8 cellular contexts compared by ENCODE assay signal in the genomic region with DNA sequence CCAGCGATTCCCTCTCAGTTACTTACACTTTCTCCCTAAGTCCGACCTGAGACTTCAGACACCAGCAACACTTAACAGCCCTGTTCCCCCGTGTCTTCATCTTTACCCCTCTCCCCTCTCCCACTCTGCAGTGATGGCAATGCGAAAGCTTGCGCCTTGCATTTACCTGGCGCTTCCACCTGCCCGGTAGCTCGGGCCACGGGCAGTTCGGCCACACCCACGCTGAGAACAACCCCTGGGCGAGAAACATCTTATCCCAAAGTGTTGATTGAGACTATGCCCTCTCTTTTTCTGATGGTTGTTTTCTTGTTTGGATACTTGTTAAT. TPM values are rescaled to one million over a fixed set of nuclear protein-coding genes. Genes with fewer than 3 reads are reported as not detected.
DNase-seq lines count a peak whose midpoint lies in the region; ATAC-seq, FAIRE-seq and TF ChIP-seq lines count a peak whose summit lies in the region.

No MANE protein-coding gene starts in this region.

- H2BK15ac ChIP-seq in H1 (ENCODE audit: low read length) = no peak overlapping the region

- POLR2A ChIA-PET in H1 (lab: Charles Lee; ENCODE audit: partially characterized antibody) = interaction anchor here (0.5 to 2.5 kb wide), 5 partner anchors 9 to 895 kb away, joined by 3 to 8 read pairs (median 5); no protein-coding TSS in a partner anchor

- no peak overlapping the region for H3K4ac ChIP-seq in H1 (replicated peaks; ENCODE audit: insufficient read length, low read depth, low read length)

- peak overlapping the region; percentile 81 for H3K27ac ChIP-seq in cardiac muscle cell
- peak overlapping the region; percentile 69; the same call in 1 of the 2 replicates for H3K27ac ChIP-seq in H1 (ENCODE audit: low read depth, low read length)
- peak overlapping the region; percentile 70 to 94 (median 87) for H3K27ac ChIP-seq in pancreas

- 3% methylated on average over 12 of the region's 12 CpGs; no CpG with 5 or more reads in 1 of the 2 experiments for WGBS in H1 (ENCODE audit: extremely low coverage in 1 of 2, insufficient coverage in 1 of 2, insufficient read length in 1 of 2, insufficient replicate concordance in 2 of 2, low coverage in 1 of 2, low lambda C conversion rate in 2 of 2, missing lambda C conversion rate in 1 of 2), 2 experiments
- 1% methylated on average over 11 to 12 of the region's 12 CpGs for WGBS in pancreas, 2 donors

- H3K23ac ChIP-seq in H1 (ENCODE audit: insufficient read length) = no peak overlapping the region

- FAIRE-seq in H1 (lab: Jason Lieb, UNC) (no peak), pancreas (lab: Jason Lieb, UNC) (no peak)

- H3K4me2 ChIP-seq in H1 (ENCODE audit: insufficient read depth in 1 of 2, low read depth in 2 of 2, low read length in 2 of 2) = peak overlapping the region; percentile 75 to 79

- H3K27me3 ChIP-seq in cardiac muscle cell (no peaks in the 10 kb centered on the region), H1 (replicated peaks in 1 of 4; ENCODE audit: control insufficient read depth in 3 of 4, extremely low read depth in 1 of 4, insufficient read depth in 3 of 4, low read length in 3 of 4) (no peaks in the 10 kb centered on the region), pancreas (no peaks in the 10 kb centered on the region)

- no peaks in the 10 kb centered on the region for H4K20me1 ChIP-seq in H1 (replicated peaks in 1 of 2; ENCODE audit: control insufficient read depth in 1 of 2, insufficient read depth in 2 of 2, low read length in 2 of 2)

- H2AFZ ChIP-seq in H1 (ENCODE audit: low read length) = peak overlapping the region; percentile 34

- intact Hi-C loops in left ventricle myocardium superior (cut with micrococcal nuclease) (no loop called here), pancreas (cut with DNase I) (no loop called here)

- H2BK20ac ChIP-seq in H1 (ENCODE audit: low read length) = no peak overlapping the region

- peak overlapping the region; percentile 94 for H3K18ac ChIP-seq in H1 (ENCODE audit: extremely low read depth, low read length)

- H4K8ac ChIP-seq in H1 (ENCODE audit: extremely low read depth, insufficient read depth, low read length) = peak overlapping the region; percentile 83; the same call in 1 of the 2 replicates

- DNase-seq in cardiac muscle cell (ENCODE audit: low read depth in 1 of 2, low spot score in 1 of 2) = no peak
- no peak for DNase-seq in left ventricle myocardium superior
- peak; percentile 44 for DNase-seq in NCI-H1105 treated with DMSO at 0.1 percent for 48 hours (lab: John Stamatoyannopoulos, UW)
- no peak for DNase-seq in H1 (ENCODE audit: low read depth in 1 of 2, low spot score in 2 of 2)
- DNase-seq in pancreas = peak; percentile 9 to 64 (median 37)
- DNase-seq in activated naive CD4-positive, alpha-beta T cell treated with Interleukin-2 at 50 U/mL for 16 hours = no peak
- DNase-seq in SKM-1 treated with dmso at 0.1 percent for 144 hours (lab: John Stamatoyannopoulos, UW; ENCODE audit: unreplicated experiment) = no peak

- no peak for TF ChIP-seq RAD21 in H1 (IDR thresholded peaks at IDR 0.05 in 1 of 2, conservative IDR thresholded peaks at IDR 0.05 in 1 of 2; ENCODE audit: low read depth in 2 of 2, low read length in 2 of 2)

- no peak overlapping the region for H2BK120ac ChIP-seq in H1 (replicated peaks; ENCODE audit: low read depth, low read length)

- H3K79me1 ChIP-seq in H1 (ENCODE audit: low read depth, low read length) = 0 out of 2 replicates have a peak, but pooled peaks cover 3% of the 10 kb centered on the region

- ATAC-seq in left ventricle myocardium superior = no peak
- ATAC-seq in pancreas = peak; percentile 41 to 57 (median 52)
- ATAC-seq in HG02938 (IDR thresholded peaks at IDR 0.05; ENCODE audit: unreplicated experiment) = no peak

- H3K14ac ChIP-seq in H1 (ENCODE audit: insufficient read length) = no peak overlapping the region

- peak overlapping the region; percentile 53; the same call in 1 of the 2 replicates for H2BK12ac ChIP-seq in H1 (ENCODE audit: low read depth, low read length)

- H3K9me3 ChIP-seq in cardiac muscle cell (ENCODE audit: low read depth) = no peaks in the 10 kb centered on the region
- no peaks in the 10 kb centered on the region for H3K9me3 ChIP-seq in H1 (ENCODE audit: insufficient read depth in 2 of 2, low read depth in 1 of 2, low read length in 1 of 2)
- H3K9me3 ChIP-seq in pancreas = no peaks in the 10 kb centered on the region

- no peak overlapping the region for H4K91ac ChIP-seq in H1 (replicated peaks; ENCODE audit: insufficient read length, low read length)

- no peak overlapping the region for H4K5ac ChIP-seq in H1 (ENCODE audit: insufficient read length, low read depth, low read length)

- peak overlapping the region; percentile 86 to 96 (median 86) for H3K9ac ChIP-seq in H1 (replicated peaks in 1 of 4; ENCODE audit: extremely low read depth in 1 of 4, low read depth in 3 of 4, low read length in 3 of 4)

- peak overlapping the region; percentile 89 for H3K56ac ChIP-seq in H1 (replicated peaks; ENCODE audit: insufficient read length, low read depth, low read length)

- peaks cover 0 to 19% of the 10 kb centered on the region in 2 experiments; a peak in 2 of 4 replicates for H3K79me2 ChIP-seq in H1 (ENCODE audit: control insufficient read depth in 1 of 2, insufficient read depth in 2 of 2, low read length in 2 of 2)

- H3K4me1 ChIP-seq in cardiac muscle cell (ENCODE audit: low read depth) (peaks cover 6% of the 10 kb centered on the region), H1 (replicated peaks in 1 of 4; ENCODE audit: control insufficient read depth in 3 of 4, insufficient read depth in 4 of 4, low read length in 3 of 4) (no peaks in the 10 kb centered on the region; a peak in 1 of 7 replicates), pancreas (peaks cover 0 to 24% (median 15%) of the 10 kb centered on the region in 3 donors)

- TF ChIP-seq POLR2A in H1 (IDR thresholded peaks at IDR 0.05; ENCODE audit: control extremely low read depth in 1 of 2, low read depth in 2 of 2, low read length in 2 of 2) = no peak

- peak overlapping the region; percentile 90 for H3K4me3 ChIP-seq in cardiac muscle cell
- peak overlapping the region; percentile 79 to 95 (median 82) for H3K4me3 ChIP-seq in H1 (ENCODE audit: extremely low read depth in 1 of 4, insufficient read depth in 2 of 4, low read depth in 3 of 4, low read length in 4 of 4)
- H3K4me3 ChIP-seq in pancreas = peak overlapping the region; percentile 84 to 97 (median 91)

- peaks cover 6% of the 10 kb centered on the region for H3K23me2 ChIP-seq in H1 (ENCODE audit: low read depth, low read length)

- no peak overlapping the region for H2AK5ac ChIP-seq in H1 (ENCODE audit: low read depth, low read length)

- peak overlapping the region; percentile 94 for H2BK5ac ChIP-seq in H1 (ENCODE audit: low read depth, low read length)

- TF ChIP-seq CTCF in cardiac muscle cell (IDR thresholded peaks at IDR 0.05; ENCODE audit: low read depth, low read length) (no peak), H1 (IDR thresholded peaks at IDR 0.05; ENCODE audit: control extremely low read depth in 1 of 3, insufficient read depth in 1 of 3, low read depth in 1 of 3, low read length in 3 of 3) (no peak), pancreas (IDR thresholded peaks at IDR 0.05) (no peak)

- CTCF ChIA-PET in H1 (lab: Charles Lee; ENCODE audit: partially characterized antibody) = interaction anchor here (0.7 to 3.4 kb wide), 4 partner anchors 25 to 1250 kb away, joined by 3 to 11 read pairs (median 4); no protein-coding TSS in a partner anchor

- TF ChIP-seq EP300 in H1 (IDR thresholded peaks at IDR 0.05; ENCODE audit: borderline replicate concordance in 1 of 2, low read depth in 2 of 2, low read length in 2 of 2) = no peak

- H3K36me3 ChIP-seq in cardiac muscle cell (peaks cover 12% of the 10 kb centered on the region), H1 (ENCODE audit: control insufficient read depth in 2 of 4, insufficient read depth in 4 of 4, low read length in 3 of 4) (peaks cover 0 to 35% (median 6%) of the 10 kb centered on the region in 4 experiments; a peak in 5 of 8 replicates), pancreas (no peaks in the 10 kb centered on the region)

TF ChIP-seq in H1, 55 proteins besides CTCF, POLR2A, EP300 and RAD21 (continues in another document):
- TF ChIP-seq SUZ12 (IDR thresholded peaks at IDR 0.05; ENCODE audit: low read length) (no peak), MAX (IDR thresholded peaks at IDR 0.05) (no peak), CEBPB (IDR thresholded peaks at IDR 0.05; ENCODE audit: low read depth, low read length) (no peak), SP1 (IDR thresholded peaks at IDR 0.05; ENCODE audit: low read depth, low read length) (no peak)
- TF ChIP-seq, protein P1, sequence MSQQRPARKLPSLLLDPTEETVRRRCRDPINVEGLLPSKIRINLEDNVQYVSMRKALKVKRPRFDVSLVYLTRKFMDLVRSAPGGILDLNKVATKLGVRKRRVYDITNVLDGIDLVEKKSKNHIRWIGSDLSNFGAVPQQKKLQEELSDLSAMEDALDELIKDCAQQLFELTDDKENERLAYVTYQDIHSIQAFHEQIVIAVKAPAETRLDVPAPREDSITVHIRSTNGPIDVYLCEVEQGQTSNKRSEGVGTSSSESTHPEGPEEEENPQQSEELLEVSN (IDR thresholded peaks at IDR 0.05) = no peak
- TF ChIP-seq, protein P2, sequence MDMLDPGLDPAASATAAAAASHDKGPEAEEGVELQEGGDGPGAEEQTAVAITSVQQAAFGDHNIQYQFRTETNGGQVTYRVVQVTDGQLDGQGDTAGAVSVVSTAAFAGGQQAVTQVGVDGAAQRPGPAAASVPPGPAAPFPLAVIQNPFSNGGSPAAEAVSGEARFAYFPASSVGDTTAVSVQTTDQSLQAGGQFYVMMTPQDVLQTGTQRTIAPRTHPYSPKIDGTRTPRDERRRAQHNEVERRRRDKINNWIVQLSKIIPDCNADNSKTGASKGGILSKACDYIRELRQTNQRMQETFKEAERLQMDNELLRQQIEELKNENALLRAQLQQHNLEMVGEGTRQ (IDR thresholded peaks at IDR 0.05; ENCODE audit: low read length) = no peak

RNA-seq across cellular contexts. Expression of gene DNAJC10, which starts 0.6 kb away (rescaled TPM):
- total RNA-seq in cardiac muscle cell (76.4 and 84.7 TPM in 2 replicates), left ventricle myocardium superior (46.6 TPM), pancreas (10 to 100 TPM; 49.7 to 87.8 (median 78.2) TPM)
- polyA plus RNA-seq in cardiac muscle cell (74.6 and 95.8 TPM in 2 replicates), H1 (2011; rRNA removed) (13.4 and 23.2 TPM in 2 replicates), pancreas (10 to 100 TPM; 19.9 to 32.2 TPM)
- 121 and 128 TPM in 2 replicates for total RNA-seq in H1 (2021; fragmentation: NEBNext Ultra II Directional; extraction: Animal tissue kit (Norgen Biotek cat#: 25700))
- polyA plus RNA-seq in H1 (2011; cell fraction: cytosol; rRNA removed) = 29.8 TPM
- polyA plus RNA-seq in H1 (2011; cell fraction: nucleus; rRNA removed) = 13.3 TPM
- 33.6 to 77.3 TPM (median 43.3 TPM) in 4 replicates for polyA plus RNA-seq in H1 (2012, experiment 1 of 2)
- polyA plus RNA-seq in H1 (2012, experiment 2 of 2) = 3.0 TPM
- polyA plus RNA-seq in H1 (2013, experiment 1 of 2) = 66.2 TPM
- polyA plus RNA-seq in H1 (2013, experiment 2 of 2) = 74.4 TPM
- 31.3 and 58.9 TPM in 2 replicates for polyA minus RNA-seq in H1 (2011; rRNA and poly(A)+ RNA removed)
- 30.5 TPM for polyA minus RNA-seq in H1 (2011; cell fraction: cytosol; rRNA and poly(A)+ RNA removed)
- polyA minus RNA-seq in H1 (2011; cell fraction: nucleus; rRNA and poly(A)+ RNA removed) = 46.0 TPM

Comparison
In these comparisons a context has a peak if more than half of its experiments do, and no peak if none do; other contexts are left out.
1. DNase-seq: peak in NCI-H1105 treated with DMSO at 0.1 percent for 48 hours (single experiment) and pancreas (6 of 6); none in cardiac muscle cell (0 of 2), left ventricle myocardium superior (single experiment), H1 (0 of 2), activated naive CD4-positive, alpha-beta T cell treated with Interleukin-2 at 50 U/mL for 16 hours (single experiment) and SKM-1 treated with dmso at 0.1 percent for 144 hours (single experiment).
2. ATAC-seq: peak in pancreas (4 of 4); none in left ventricle myocardium superior (single experiment) and HG02938 (single experiment).
3. Peak in every context shown above with its lines, with median percentiles within 50 percentile points of each other: H3K27ac ChIP-seq and H3K4me3 ChIP-seq.